ENCODE assay signal across 33 cellular contexts in genomic region chr5:6253281-6253680, GRCh38.
"Had no signal": no experiment of that assay in that cellular context is flagged by ENCODE, and none has a peak within 500 bp of the region (broad histone marks: within the 10 kb centered on the region; RNA-seq: fewer than 3 reads in every experiment).

No MANE protein-coding gene starts in this region.

- H3K36me3 ChIP-seq: adrenal gland, ascending aorta, brain microvascular endothelial cell, breast epithelium, cardiac muscle cell had no signal

- H3K4me3 ChIP-seq: adrenal gland, ascending aorta, body of pancreas, breast epithelium, cardiac muscle cell had no signal

- FAIRE-seq: astrocyte had no signal

- H3K27me3 ChIP-seq: adrenal gland, ascending aorta, body of pancreas, brain microvascular endothelial cell, breast epithelium, cardiac muscle cell had no signal

- ATAC-seq: activated naive CD4-positive, alpha-beta T cell treated with anti-CD3 and anti-CD28 coated beads, Interleukin-2, amount 50 U/mL, for 72 hours; activated naive CD8-positive, alpha-beta T cell treated with anti-CD3 and anti-CD28 coated beads, Interleukin-2, amount 50 U/mL, for 24 hours; activated T-cell treated with anti-CD3 and anti-CD28 coated beads, Interleukin-2, amount 50 U/mL, for 4 hours; body of pancreas had no signal

- H3K4me1 ChIP-seq: adrenal gland, ascending aorta, body of pancreas, breast epithelium had no signal

- H3K9me3 ChIP-seq: adrenal gland, ascending aorta, body of pancreas, breast epithelium had no signal

- H3K27ac ChIP-seq: adrenal gland, ascending aorta, body of pancreas, brain microvascular endothelial cell, breast epithelium, cardiac muscle cell had no signal

- DNase-seq: activated effector memory CD4-positive, alpha-beta T cell treated with anti-CD3 and anti-CD28 coated beads, Interleukin-2, amount 50 U/mL, for 16 hours; activated effector memory CD4-positive, alpha-beta T cell treated with Interleukin-2 at 50 U/mL for 16 hours; activated gamma-delta T cell; activated gamma-delta T cell treated with Interleukin-2 at 50 U/mL for 16 hours; activated naive CD4-positive, alpha-beta T cell; activated naive CD4-positive, alpha-beta T cell treated with anti-CD3 and anti-CD28 coated beads for 36 hours; activated naive CD4-positive, alpha-beta T cell treated with anti-CD3 and anti-CD28 coated beads, Interleukin-2, amount 10 ng/mL, durations not matched to agents 7 days and 5 days; activated naive CD4-positive, alpha-beta T cell treated with anti-CD3 and anti-CD28 coated beads, Interleukin-2, amount 50 U/mL, for 16 hours; activated naive CD4-positive, alpha-beta T cell treated with Interleukin-2 at 50 U/mL for 16 hours; activated naive CD8-positive, alpha-beta T cell treated with anti-CD3 and anti-CD28 coated beads for 36 hours; activated naive CD8-positive, alpha-beta T cell treated with anti-CD3 and anti-CD28 coated beads, Interleukin-2, amount 10 ng/mL, durations not matched to agents 7 days and 5 days; activated naive CD8-positive, alpha-beta T cell treated with anti-CD3 and anti-CD28 coated beads, Interleukin-2, amount 50 U/mL, for 24 hours; activated T-cell treated with anti-CD3 and anti-CD28 coated beads for 4 hours; activated T-cell treated with anti-CD3 and anti-CD28 coated beads, Interleukin-2, amount 50 U/mL, for 1 hour; activated T-cell treated with anti-CD3 and anti-CD28 coated beads, Interleukin-2, amount 50 U/mL, for 24 hours; activated T-cell treated with anti-CD3 and anti-CD28 coated beads, Interleukin-2, amount 50 U/mL, for 4 hours; activated T-cell treated with anti-CD3 and anti-CD28 coated beads, Interleukin-2, amount 50 U/mL, for 48 hours; activated T-cell treated with anti-CD3 and anti-CD28 coated beads, Interleukin-2, amount 50 U/mL, for 72 hours; adrenal gland; amniotic stem cell; amygdala; anterior cingulate cortex; aorta; body of pancreas; brain microvascular endothelial cell; caudate nucleus; central memory CD4-positive, alpha-beta T cell; cerebellar nuclear complex had no signal
